In the genomic region with DNA sequence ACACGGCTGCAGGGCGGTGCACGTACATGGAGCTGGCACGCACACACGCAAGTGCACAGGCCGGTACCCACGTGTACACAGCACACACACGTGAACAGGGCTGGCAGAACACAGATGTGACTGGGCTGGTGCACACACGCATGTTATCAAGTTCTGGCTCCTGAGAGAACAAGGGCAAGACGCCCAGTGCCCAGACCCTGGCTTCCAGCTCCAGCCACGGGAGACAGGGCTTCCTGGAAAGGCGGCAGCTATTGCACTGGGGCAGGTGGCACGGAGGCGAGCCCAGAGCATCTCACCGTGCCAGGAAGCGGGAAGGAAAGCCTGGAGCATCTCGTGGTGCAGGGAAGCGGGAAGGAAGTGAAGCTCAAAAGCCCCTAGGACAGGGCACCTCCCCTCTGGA, we compare ENCODE assay signal across 20 cellular contexts. TPM values are rescaled to one million over a fixed set of nuclear protein-coding genes. Genes with fewer than 3 reads are reported as not detected.
DNase-seq lines count a peak whose midpoint lies in the region; ATAC-seq, FAIRE-seq and TF ChIP-seq lines count a peak whose summit lies in the region.
"Had no signal": no experiment of that assay in that cellular context is flagged by ENCODE, and none has a peak within 500 bp of the region (broad histone marks: within the 10 kb centered on the region; RNA-seq: fewer than 3 reads in every experiment).

No MANE protein-coding gene starts in this region.

- no peak overlapping the region for H4K91ac ChIP-seq in H1 (replicated peaks; ENCODE audit: insufficient read length, low read length)

- intact Hi-C loops in activated B cell treated with CpG ODN at 0.5 μM for 24 hours (cut with micrococcal nuclease): no loop called here

- no peaks in the 10 kb centered on the region for H3K27me3 ChIP-seq in CD4-positive, CD25-positive, alpha-beta regulatory T cell (ENCODE audit: control insufficient read depth, insufficient read depth, low read length)
- no peaks in the 10 kb centered on the region for H3K27me3 ChIP-seq in H1 (replicated peaks in 1 of 4; ENCODE audit: control insufficient read depth in 3 of 4, extremely low read depth in 1 of 4, insufficient read depth in 3 of 4, low read length in 3 of 4)

- no peak overlapping the region for H3K18ac ChIP-seq in H1 (ENCODE audit: extremely low read depth, low read length)

- H3K4me3 Mint-ChIP-seq in CD4-positive, CD25-positive, alpha-beta regulatory T cell: peak overlapping the region in 3 of 4 donors; percentile 15 to 47 (median 38)
- H3K4me3 Mint-ChIP-seq in activated B cell treated with CpG ODN at 0.5 μM for 24 hours (no peak overlapping the region), mesothelial cell of epicardium (no peak overlapping the region)

- no peak for FAIRE-seq in H1 (lab: Jason Lieb, UNC)

- H2BK20ac ChIP-seq in H1 (ENCODE audit: low read length): no peak overlapping the region

- no peak overlapping the region for H2AFZ ChIP-seq in H1 (ENCODE audit: low read length)

- POLR2A ChIA-PET in activated B cell treated with CpG ODN at 0.5 μM for 24 hours (lab: Charles Lee) (interaction anchor here (2.0 kb wide), 1 partner anchor 19 kb away, joined by 7 read pairs; no protein-coding TSS in a partner anchor), H1 (lab: Charles Lee; ENCODE audit: partially characterized antibody) (interaction anchor here (1.0 to 3.1 kb wide), 2 partner anchors 10 to 52 kb away, joined by 3 to 15 read pairs; partner anchors contain the start of gene TTLL10)

- H4K8ac ChIP-seq in H1 (ENCODE audit: extremely low read depth, insufficient read depth, low read length): no peak overlapping the region

- no peak for TF ChIP-seq EP300 in H1 (IDR thresholded peaks at IDR 0.05; ENCODE audit: borderline replicate concordance in 1 of 2, low read depth in 2 of 2, low read length in 2 of 2)

- TF ChIP-seq CTCF in activated B cell treated with CpG ODN at 0.5 μM for 24 hours (IDR thresholded peaks at IDR 0.05) (no peak), H1 (IDR thresholded peaks at IDR 0.05; ENCODE audit: control extremely low read depth in 1 of 3, insufficient read depth in 1 of 3, low read depth in 1 of 3, low read length in 3 of 3) (no peak), mesothelial cell of epicardium (IDR thresholded peaks at IDR 0.05; ENCODE audit: unreplicated experiment) (no peak)

- H3K4me3 ChIP-seq in CD4-positive, CD25-positive, alpha-beta regulatory T cell (ENCODE audit: low read depth, low read length): no peak overlapping the region
- H3K4me3 ChIP-seq in H1 (ENCODE audit: extremely low read depth in 1 of 4, insufficient read depth in 2 of 4, low read depth in 3 of 4, low read length in 4 of 4): no peak overlapping the region
- H3K4me3 ChIP-seq: SK-N-MC had no signal

- H4K20me1 ChIP-seq in H1 (replicated peaks in 1 of 2; ENCODE audit: control insufficient read depth in 1 of 2, insufficient read depth in 2 of 2, low read length in 2 of 2): peaks cover 5 to 31% of the 10 kb centered on the region in 2 experiments

- peak; percentile 49 for DNase-seq in Ammon's horn (ENCODE audit: low spot score)
- DNase-seq in CD4-positive, CD25-positive, alpha-beta regulatory T cell: no peak
- no peak for DNase-seq in activated B cell treated with CpG ODN at 0.5 μM for 24 hours
- DNase-seq in H1 (ENCODE audit: low read depth in 1 of 2, low spot score in 2 of 2): no peak
- no peak for DNase-seq in mesothelial cell of epicardium (ENCODE audit: low spot score in 2 of 2, unreplicated experiment in 2 of 2)
- DNase-seq in stimulated activated CD4-positive, alpha-beta T cell treated with anti-CD3 and anti-CD28 coated beads, Interleukin-2, amount 100 ng/mL, for 24 hours: no peak
- DNase-seq: DMS153, EL, HCEC 1CT, KBM-7, NCI-H1048, NCI-H2107, NCI-H345, NCI-H69, PC-3 had no signal

- no peak overlapping the region for H3K23ac ChIP-seq in H1 (ENCODE audit: insufficient read length)

- H3K27me3 Mint-ChIP-seq in CD4-positive, CD25-positive, alpha-beta regulatory T cell: no peaks in the 10 kb centered on the region
- no peaks in the 10 kb centered on the region for H3K27me3 Mint-ChIP-seq in activated B cell treated with CpG ODN at 0.5 μM for 24 hours
- H3K27me3 Mint-ChIP-seq in mesothelial cell of epicardium (ENCODE audit: low read depth): no peaks in the 10 kb centered on the region

- peaks cover 0 to 2% (median 0%) of the 10 kb centered on the region in 7 donors for H3K9me3 Mint-ChIP-seq in CD4-positive, CD25-positive, alpha-beta regulatory T cell
- no peaks in the 10 kb centered on the region for H3K9me3 Mint-ChIP-seq in activated B cell treated with CpG ODN at 0.5 μM for 24 hours
- H3K9me3 Mint-ChIP-seq in mesothelial cell of epicardium: no peaks in the 10 kb centered on the region

- peaks cover 53% of the 10 kb centered on the region for H3K36me3 ChIP-seq in CD4-positive, CD25-positive, alpha-beta regulatory T cell (ENCODE audit: control insufficient read depth, insufficient read depth, low read length)
- peaks cover 4 to 32% (median 17%) of the 10 kb centered on the region in 4 experiments; a peak in 7 of 8 replicates for H3K36me3 ChIP-seq in H1 (ENCODE audit: control insufficient read depth in 2 of 4, insufficient read depth in 4 of 4, low read length in 3 of 4)

- no peak overlapping the region for H2BK15ac ChIP-seq in H1 (ENCODE audit: low read length)

- no peak for TF ChIP-seq POLR2A in H1 (IDR thresholded peaks at IDR 0.05; ENCODE audit: control extremely low read depth in 1 of 2, low read depth in 2 of 2, low read length in 2 of 2)

- TF ChIP-seq RAD21 in H1 (IDR thresholded peaks at IDR 0.05 in 1 of 2, conservative IDR thresholded peaks at IDR 0.05 in 1 of 2; ENCODE audit: low read depth in 2 of 2, low read length in 2 of 2): no peak

- H2BK5ac ChIP-seq in H1 (ENCODE audit: low read depth, low read length): 0 out of 2 replicates have a peak overlapping the region, but pooled peaks have one; percentile 18

- H3K4me1 ChIP-seq in CD4-positive, CD25-positive, alpha-beta regulatory T cell (ENCODE audit: control insufficient read depth, insufficient read depth, low read length, poor library complexity, severe bottlenecking): peaks cover 20% of the 10 kb centered on the region
- H3K4me1 ChIP-seq in H1 (replicated peaks in 1 of 4; ENCODE audit: control insufficient read depth in 3 of 4, insufficient read depth in 4 of 4, low read length in 3 of 4): no peaks in the 10 kb centered on the region; a peak in 1 of 7 replicates

- H3K9ac ChIP-seq in H1 (replicated peaks in 1 of 4; ENCODE audit: extremely low read depth in 1 of 4, low read depth in 3 of 4, low read length in 3 of 4): no peak overlapping the region

- H3K27ac ChIP-seq in CD4-positive, CD25-positive, alpha-beta regulatory T cell (ENCODE audit: insufficient read depth, low read length, poor library complexity, severe bottlenecking): no peak overlapping the region
- no peak overlapping the region for H3K27ac ChIP-seq in H1 (ENCODE audit: low read depth, low read length)
- H3K27ac ChIP-seq: HL-60, SK-N-MC had no signal

- no peak for ATAC-seq in CD4-positive, CD25-positive, alpha-beta regulatory T cell (ENCODE audit: low read depth in 2 of 2)
- ATAC-seq in activated B cell treated with CpG ODN at 0.5 μM for 24 hours (ENCODE audit: low read depth) (no peak), GM18909 (IDR thresholded peaks at IDR 0.05; ENCODE audit: poor library complexity, unreplicated experiment) (no peak)

- H2BK12ac ChIP-seq in H1 (ENCODE audit: low read depth, low read length): no peak overlapping the region; the same call in 1 of the 2 replicates

- no peak overlapping the region for H3K4ac ChIP-seq in H1 (replicated peaks; ENCODE audit: insufficient read length, low read depth, low read length)

- no peak overlapping the region for H2BK120ac ChIP-seq in H1 (replicated peaks; ENCODE audit: low read depth, low read length)

- no peak overlapping the region for H3K27ac Mint-ChIP-seq in CD4-positive, CD25-positive, alpha-beta regulatory T cell
- peak overlapping the region; percentile 46 for H3K27ac Mint-ChIP-seq in activated B cell treated with CpG ODN at 0.5 μM for 24 hours
- H3K27ac Mint-ChIP-seq in mesothelial cell of epicardium: no peak overlapping the region

- H3K4me2 ChIP-seq in H1 (ENCODE audit: insufficient read depth in 1 of 2, low read depth in 2 of 2, low read length in 2 of 2): no peak overlapping the region

- H4K5ac ChIP-seq in H1 (ENCODE audit: insufficient read length, low read depth, low read length): no peak overlapping the region

- no peak overlapping the region for H3K14ac ChIP-seq in H1 (ENCODE audit: insufficient read length)

- no peaks in the 10 kb centered on the region for H3K9me3 ChIP-seq in CD4-positive, CD25-positive, alpha-beta regulatory T cell (ENCODE audit: control insufficient read depth in 2 of 2, low read length in 2 of 2)
- no peaks in the 10 kb centered on the region for H3K9me3 ChIP-seq in H1 (ENCODE audit: insufficient read depth in 2 of 2, low read depth in 1 of 2, low read length in 1 of 2)

- H2AK5ac ChIP-seq in H1 (ENCODE audit: low read depth, low read length): no peak overlapping the region

- peaks cover 15% of the 10 kb centered on the region for H3K36me3 Mint-ChIP-seq in CD4-positive, CD25-positive, alpha-beta regulatory T cell
- peaks cover 59% of the 10 kb centered on the region for H3K36me3 Mint-ChIP-seq in activated B cell treated with CpG ODN at 0.5 μM for 24 hours (ENCODE audit: low read depth)
- peaks cover 19% of the 10 kb centered on the region for H3K36me3 Mint-ChIP-seq in mesothelial cell of epicardium

- H3K79me1 ChIP-seq in H1 (ENCODE audit: low read depth, low read length): peaks cover 34% of the 10 kb centered on the region

- WGBS in H1 (ENCODE audit: extremely low coverage in 1 of 2, insufficient coverage in 1 of 2, insufficient read length in 1 of 2, insufficient replicate concordance in 2 of 2, low coverage in 1 of 2, low lambda C conversion rate in 2 of 2, missing lambda C conversion rate in 1 of 2), 2 experiments: 94% methylated on average over 18 of the region's 18 CpGs; no CpG with 5 or more reads in 1 of the 2 experiments

- no peak overlapping the region for H3K56ac ChIP-seq in H1 (replicated peaks; ENCODE audit: insufficient read length, low read depth, low read length)

- H3K79me2 ChIP-seq in H1 (ENCODE audit: control insufficient read depth in 1 of 2, insufficient read depth in 2 of 2, low read length in 2 of 2): peaks cover 6 to 33% of the 10 kb centered on the region in 2 experiments; a peak in 3 of 4 replicates

- peaks cover 3% of the 10 kb centered on the region; the same call in 1 of the 2 replicates for H3K23me2 ChIP-seq in H1 (ENCODE audit: low read depth, low read length)

- H3K4me1 Mint-ChIP-seq in CD4-positive, CD25-positive, alpha-beta regulatory T cell: peaks cover 0 to 37% (median 11%) of the 10 kb centered on the region in 4 donors
- H3K4me1 Mint-ChIP-seq in activated B cell treated with CpG ODN at 0.5 μM for 24 hours (peaks cover 16% of the 10 kb centered on the region), mesothelial cell of epicardium (peaks cover 6% of the 10 kb centered on the region)

- CTCF ChIA-PET in activated B cell treated with CpG ODN at 0.5 μM for 24 hours (lab: Charles Lee) (interaction anchor here (1.6 kb wide), 1 partner anchor 104 kb away, joined by 6 read pairs; no protein-coding TSS in a partner anchor), H1 (lab: Charles Lee; ENCODE audit: partially characterized antibody) (interaction anchor here (0.8 to 6.2 kb wide), 3 partner anchors 12 to 107 kb away, joined by 3 to 28 read pairs (median 4); no protein-coding TSS in a partner anchor)

RNA-seq across cellular contexts. Expression of gene SDF4, which starts 5.9 kb away (rescaled TPM):
- total RNA-seq in CD4-positive, CD25-positive, alpha-beta regulatory T cell: 165 TPM
- polyA plus RNA-seq in CD4-positive, CD25-positive, alpha-beta regulatory T cell: 100 to 1,000 TPM in 2 of 4 donors, 10 to 100 TPM in 2; 70.3 to 113 (median 91.6) TPM
- total RNA-seq in activated B cell treated with CpG ODN at 0.5 μM for 24 hours: 94.4 and 97.9 TPM in 2 replicates
- 72.2 and 75.6 TPM in 2 replicates for total RNA-seq in H1 (2021; fragmentation: NEBNext Ultra II Directional; extraction: Animal tissue kit (Norgen Biotek cat#: 25700))
- 45.5 and 69.8 TPM in 2 replicates for polyA plus RNA-seq in H1 (2011; rRNA removed)
- 62.5 TPM for polyA plus RNA-seq in H1 (2011; cell fraction: cytosol; rRNA removed)
- 89.3 TPM for polyA plus RNA-seq in H1 (2011; cell fraction: nucleus; rRNA removed)
- polyA plus RNA-seq in H1 (2012, experiment 1 of 2): 63.1 to 79.8 TPM (median 77.9 TPM) in 4 replicates
- polyA plus RNA-seq in H1 (2012, experiment 2 of 2): 55.0 TPM
- polyA plus RNA-seq in H1 (2013, experiment 1 of 2): 110 TPM
- polyA plus RNA-seq in H1 (2013, experiment 2 of 2): 117 TPM
- polyA minus RNA-seq in H1 (2011; rRNA and poly(A)+ RNA removed): 13.2 and 16.8 TPM in 2 replicates
- polyA minus RNA-seq in H1 (2011; cell fraction: cytosol; rRNA and poly(A)+ RNA removed): 32.2 TPM
- 39.2 TPM for polyA minus RNA-seq in H1 (2011; cell fraction: nucleus; rRNA and poly(A)+ RNA removed)
- 103 to 110 TPM (median 108 TPM) in 3 replicates for total RNA-seq in mesothelial cell of epicardium

RNA-seq across cellular contexts. Expression of gene B3GALT6, which starts 6.1 kb away (rescaled TPM):
- total RNA-seq in CD4-positive, CD25-positive, alpha-beta regulatory T cell: 10.0 TPM
- polyA plus RNA-seq in CD4-positive, CD25-positive, alpha-beta regulatory T cell: 10 to 100 TPM in 1 of 4 donors, 1 to 10 TPM in 3; 4.0 to 11.5 (median 7.3) TPM
- total RNA-seq in activated B cell treated with CpG ODN at 0.5 μM for 24 hours: 20.9 and 22.1 TPM in 2 replicates
- total RNA-seq in H1 (2021; fragmentation: NEBNext Ultra II Directional; extraction: Animal tissue kit (Norgen Biotek cat#: 25700)): 18.2 and 18.4 TPM in 2 replicates
- 20.4 and 23.1 TPM in 2 replicates for polyA plus RNA-seq in H1 (2011; rRNA removed)
- polyA plus RNA-seq in H1 (2011; cell fraction: cytosol; rRNA removed): 15.3 TPM
- polyA plus RNA-seq in H1 (2011; cell fraction: nucleus; rRNA removed): 17.2 TPM
- polyA plus RNA-seq in H1 (2012, experiment 1 of 2): 10.3 to 13.2 TPM (median 12.4 TPM) in 4 replicates
- 14.7 TPM for polyA plus RNA-seq in H1 (2012, experiment 2 of 2)
- polyA plus RNA-seq in H1 (2013, experiment 1 of 2): 14.0 TPM
- 13.4 TPM for polyA plus RNA-seq in H1 (2013, experiment 2 of 2)
- polyA minus RNA-seq in H1 (2011; rRNA and poly(A)+ RNA removed): 3.6 and 5.1 TPM in 2 replicates
- 11.4 TPM for polyA minus RNA-seq in H1 (2011; cell fraction: cytosol; rRNA and poly(A)+ RNA removed)
- polyA minus RNA-seq in H1 (2011; cell fraction: nucleus; rRNA and poly(A)+ RNA removed): 18.1 TPM
- total RNA-seq in mesothelial cell of epicardium: 32.1 to 34.1 TPM (median 33.4 TPM) in 3 replicates

RNA-seq across cellular contexts. Expression of gene TNFRSF4, which starts 12.0 kb away (rescaled TPM):
- 65.8 TPM for total RNA-seq in CD4-positive, CD25-positive, alpha-beta regulatory T cell
- 10 to 100 TPM; 19.0 to 50.2 (median 32.2) TPM for polyA plus RNA-seq in CD4-positive, CD25-positive, alpha-beta regulatory T cell
- total RNA-seq in activated B cell treated with CpG ODN at 0.5 μM for 24 hours (0.86 and 1.1 TPM in 2 replicates), mesothelial cell of epicardium (0.18 to 0.34 TPM (median 0.29 TPM) in 3 replicates)
- not detected in 2 replicates for total RNA-seq in H1 (2021; fragmentation: NEBNext Ultra II Directional; extraction: Animal tissue kit (Norgen Biotek cat#: 25700))
- polyA plus RNA-seq in H1 (2011; rRNA removed): 0.06 TPM in 1 of 2 replicates, not detected in the other
- 0.14 TPM for polyA plus RNA-seq in H1 (2011; cell fraction: cytosol; rRNA removed)
- polyA plus RNA-seq in H1 (2011; cell fraction: nucleus; rRNA removed): 0.19 TPM
- polyA plus RNA-seq in H1 (2012, experiment 1 of 2): not detected in 4 replicates
- polyA plus RNA-seq in H1 (2012, experiment 2 of 2): not detected
- not detected for polyA plus RNA-seq in H1 (2013, experiment 1 of 2)
- 0.07 TPM for polyA plus RNA-seq in H1 (2013, experiment 2 of 2)
- polyA minus RNA-seq in H1 (2011; rRNA and poly(A)+ RNA removed): not detected in 2 replicates
- not detected for polyA minus RNA-seq in H1 (2011; cell fraction: cytosol; rRNA and poly(A)+ RNA removed)
- not detected for polyA minus RNA-seq in H1 (2011; cell fraction: nucleus; rRNA and poly(A)+ RNA removed)
- total RNA-seq: M059J had no signal
- polyA plus RNA-seq: BJ had no signal

RNA-seq across cellular contexts. Expression of gene TNFRSF18, which starts 19.5 kb away (rescaled TPM):
- total RNA-seq in CD4-positive, CD25-positive, alpha-beta regulatory T cell: 47.8 TPM
- polyA plus RNA-seq in CD4-positive, CD25-positive, alpha-beta regulatory T cell: 10 to 100 TPM; 17.4 to 54.5 (median 25.2) TPM
- total RNA-seq in activated B cell treated with CpG ODN at 0.5 μM for 24 hours (36.7 and 37.5 TPM in 2 replicates), mesothelial cell of epicardium (0.51 to 1.2 TPM (median 0.93 TPM) in 3 replicates)
- 0.92 and 1.5 TPM in 2 replicates for total RNA-seq in H1 (2021; fragmentation: NEBNext Ultra II Directional; extraction: Animal tissue kit (Norgen Biotek cat#: 25700))
- 2.5 and 2.7 TPM in 2 replicates for polyA plus RNA-seq in H1 (2011; rRNA removed)
- polyA plus RNA-seq in H1 (2011; cell fraction: cytosol; rRNA removed): 2.9 TPM
- 4.8 TPM for polyA plus RNA-seq in H1 (2011; cell fraction: nucleus; rRNA removed)
- polyA plus RNA-seq in H1 (2012, experiment 1 of 2): 0.51 to 2.0 TPM (median 1.5 TPM) in 4 replicates
- polyA plus RNA-seq in H1 (2012, experiment 2 of 2): 1.4 TPM
- 1.4 TPM for polyA plus RNA-seq in H1 (2013, experiment 1 of 2)
- polyA plus RNA-seq in H1 (2013, experiment 2 of 2): 1.5 TPM
- polyA minus RNA-seq in H1 (2011; rRNA and poly(A)+ RNA removed): not detected in 2 replicates
- not detected for polyA minus RNA-seq in H1 (2011; cell fraction: cytosol; rRNA and poly(A)+ RNA removed)
- not detected for polyA minus RNA-seq in H1 (2011; cell fraction: nucleus; rRNA and poly(A)+ RNA removed)
- total RNA-seq: M059J had no signal

RNA-seq across cellular contexts. Expression of gene C1QTNF12, which starts 20.6 kb away (rescaled TPM):
- total RNA-seq in CD4-positive, CD25-positive, alpha-beta regulatory T cell: 6.2 TPM
- polyA plus RNA-seq in CD4-positive, CD25-positive, alpha-beta regulatory T cell: under 1 TPM in 1 of 4 donors, not detected in 3; 0.39 TPM
- total RNA-seq in activated B cell treated with CpG ODN at 0.5 μM for 24 hours (2.5 and 2.7 TPM in 2 replicates), mesothelial cell of epicardium (10.2 to 12.2 TPM (median 10.4 TPM) in 3 replicates)
- 3.7 and 4.9 TPM in 2 replicates for total RNA-seq in H1 (2021; fragmentation: NEBNext Ultra II Directional; extraction: Animal tissue kit (Norgen Biotek cat#: 25700))
- polyA plus RNA-seq in H1 (2011; rRNA removed): 2.1 and 4.8 TPM in 2 replicates
- polyA plus RNA-seq in H1 (2011; cell fraction: cytosol; rRNA removed): 1.6 TPM
- 19.7 TPM for polyA plus RNA-seq in H1 (2011; cell fraction: nucleus; rRNA removed)
- 2.3 to 5.1 TPM (median 3.6 TPM) in 4 replicates for polyA plus RNA-seq in H1 (2012, experiment 1 of 2)
- polyA plus RNA-seq in H1 (2012, experiment 2 of 2): 2.6 TPM
- 3.7 TPM for polyA plus RNA-seq in H1 (2013, experiment 1 of 2)
- 3.6 TPM for polyA plus RNA-seq in H1 (2013, experiment 2 of 2)
- polyA minus RNA-seq in H1 (2011; rRNA and poly(A)+ RNA removed): not detected in 2 replicates
- 2.5 TPM for polyA minus RNA-seq in H1 (2011; cell fraction: cytosol; rRNA and poly(A)+ RNA removed)
- polyA minus RNA-seq in H1 (2011; cell fraction: nucleus; rRNA and poly(A)+ RNA removed): 3.3 TPM
- total RNA-seq: M059J had no signal

Comparison
In these comparisons a context has a peak if more than half of its experiments do, and no peak if none do; other contexts are left out.
1. H3K4me3 Mint-ChIP-seq: peak in CD4-positive, CD25-positive, alpha-beta regulatory T cell (3 of 4); none in activated B cell treated with CpG ODN at 0.5 μM for 24 hours (single experiment) and mesothelial cell of epicardium (single experiment).
2. RNA of gene TNFRSF4, which starts 12.0 kb away (total RNA-seq): 65.8 TPM in CD4-positive, CD25-positive, alpha-beta regulatory T cell (single experiment); 0.86 to 1.1 TPM in activated B cell treated with CpG ODN at 0.5 μM for 24 hours, 0.18 to 0.34 TPM in mesothelial cell of epicardium and not detected in H1; every median in the first group is over 10 times any median in the second.